Comparison of ENCODE assay signal across 19 cellular contexts in genomic region chr16:47715442-47716054, GRCh38.
"Had no signal": no experiment of that assay in that cellular context is flagged by ENCODE, and none has a peak within 500 bp of the region (broad histone marks: within the 10 kb centered on the region; RNA-seq: fewer than 3 reads in every experiment).

No MANE protein-coding gene starts in this region.

- H3K27me3 ChIP-seq: colonic mucosa, esophagus squamous epithelium, foreskin keratinocyte, hepatocyte, right atrium auricular region, sigmoid colon, testis, tibial nerve had no signal

- H3K36me3 ChIP-seq: colonic mucosa, esophagus squamous epithelium, lower lobe of right lung, right atrium auricular region, sigmoid colon, tibial nerve had no signal

- DNase-seq: colonic mucosa; dermis blood vessel endothelial cell; esophagus squamous epithelium; foreskin keratinocyte; kidney glomerular epithelial cell; lower lobe of right lung; natural killer cell; posterior cingulate gyrus; sigmoid colon; stimulated activated CD4-positive, alpha-beta T cell treated with anti-CD3 and anti-CD28 coated beads, Interleukin-2, amount 100 ng/mL, for 24 hours; stimulated activated CD4-positive, alpha-beta T cell treated with anti-CD3 and anti-CD28 coated beads, Interleukin-4, amount 100 ng/mL, for 4 hours; stimulated activated naive B cell treated with anti-CD40 and anti-IgM and Interleukin-4, amounts not matched to agents 10 μg/mL and 1 μg/mL and 100 μg/mL, for 72 hours; stimulated activated naive CD8-positive, alpha-beta T cell treated with anti-CD3 and anti-CD28 coated beads, Interleukin-15, amount 100 ng/mL, for 72 hours; testis had no signal

- H3K4me1 ChIP-seq: colonic mucosa, esophagus squamous epithelium, lower lobe of right lung, right atrium auricular region, testis, tibial nerve had no signal

- ATAC-seq: foreskin keratinocyte; left lobe of liver; lower lobe of right lung; natural killer cell; stimulated activated naive B cell treated with anti-CD40 and anti-IgM and Interleukin-4, amounts not matched to agents 10 μg/mL and 1 μg/mL and 100 μg/mL, for 72 hours; stimulated activated naive CD8-positive, alpha-beta T cell treated with anti-CD3 and anti-CD28 coated beads, Interleukin-15, amount 100 ng/mL, for 72 hours had no signal

- H3K27ac ChIP-seq: colonic mucosa, esophagus squamous epithelium, foreskin keratinocyte, hepatocyte, lower lobe of right lung, right atrium auricular region, sigmoid colon, skin epidermis, testis, tibial nerve had no signal

- H3K9me3 ChIP-seq: colonic mucosa, esophagus squamous epithelium, lower lobe of right lung, right atrium auricular region, sigmoid colon, testis, tibial nerve had no signal

- H3K4me3 ChIP-seq: colonic mucosa, esophagus squamous epithelium, hepatocyte, lower lobe of right lung, right atrium auricular region, sigmoid colon, skin epidermis, testis, tibial nerve had no signal
